In the genomic region with DNA sequence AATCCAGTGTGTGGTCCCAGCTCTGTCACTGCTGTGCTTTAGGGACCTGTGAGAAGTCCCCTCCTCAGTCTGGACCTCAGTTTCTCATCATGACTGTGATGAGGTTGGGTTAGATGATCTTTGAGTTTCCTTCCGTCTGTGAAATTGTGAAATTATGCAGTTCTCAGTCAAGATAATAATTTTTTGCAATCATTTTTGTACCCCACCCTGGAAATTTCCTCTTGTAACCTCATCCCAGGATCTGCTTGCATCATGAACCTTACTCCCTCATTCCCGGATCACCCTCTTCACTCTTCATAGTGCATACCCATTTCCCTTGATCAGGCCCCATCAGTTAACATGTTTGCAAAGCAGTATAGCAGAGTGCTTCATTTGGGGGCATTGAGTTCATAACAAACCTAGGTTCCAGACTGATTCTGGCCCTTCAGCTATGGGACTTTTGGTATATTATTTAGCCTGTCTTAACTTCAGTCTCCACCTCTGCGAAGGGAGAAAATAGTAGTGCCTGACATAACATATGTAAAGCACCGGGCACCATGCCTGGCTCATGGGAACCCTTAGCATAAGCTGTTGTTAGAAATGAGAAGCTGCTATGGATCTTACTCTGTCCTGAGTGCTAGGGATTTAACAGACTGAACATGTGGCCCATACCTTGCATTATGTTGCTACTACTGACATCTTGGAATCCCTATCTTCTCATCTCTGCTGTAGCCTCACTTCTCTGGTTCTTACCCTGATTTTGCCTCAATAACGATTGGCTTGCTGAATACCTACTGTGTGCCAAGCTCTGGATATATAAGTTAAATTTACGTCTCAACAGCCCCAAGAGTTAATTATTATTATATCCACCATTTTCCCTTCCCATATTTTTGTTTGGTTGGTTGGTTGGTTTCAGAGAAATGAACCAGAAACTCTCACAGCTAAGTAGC, we compare ENCODE assay signal across 8 cellular contexts. TPM values are rescaled to one million over a fixed set of nuclear protein-coding genes. Genes with fewer than 3 reads are reported as not detected.
DNase-seq lines count a peak whose midpoint lies in the region; ATAC-seq lines count a peak whose summit lies in the region.

No MANE protein-coding gene starts in this region.

- POLR2A ChIA-PET in activated CD4-positive, alpha-beta memory T cell treated with anti-CD3 and anti-CD28 coated beads, Interleukin-2, amount 10 ng/mL, durations not matched to agents 7 days and 5 days (lab: Charles Lee) = no interaction called here

- H3K4me1 Mint-ChIP-seq in activated CD4-positive, alpha-beta memory T cell treated with anti-CD3 and anti-CD28 coated beads, Interleukin-2, amount 10 ng/mL, durations not matched to agents 7 days and 5 days = peaks cover 50% of the 10 kb centered on the region
- peaks cover 49 to 67% of the 10 kb centered on the region in 2 donors for H3K4me1 Mint-ChIP-seq in stimulated activated naive B cell treated with anti-CD40 and anti-IgM and Interleukin-4, amounts not matched to agents 10 μg/mL and 1 μg/mL and 100 μg/mL, for 72 hours

- no peaks in the 10 kb centered on the region for H3K27me3 Mint-ChIP-seq in activated CD4-positive, alpha-beta memory T cell treated with anti-CD3 and anti-CD28 coated beads, Interleukin-2, amount 10 ng/mL, durations not matched to agents 7 days and 5 days
- H3K27me3 Mint-ChIP-seq in stimulated activated naive B cell treated with anti-CD40 and anti-IgM and Interleukin-4, amounts not matched to agents 10 μg/mL and 1 μg/mL and 100 μg/mL, for 72 hours = no peaks in the 10 kb centered on the region

- H3K36me3 ChIP-seq in iPS-15b (ENCODE audit: control insufficient read depth, insufficient read depth, low read length) = no peaks in the 10 kb centered on the region

- no peaks in the 10 kb centered on the region for H3K9me3 Mint-ChIP-seq in activated CD4-positive, alpha-beta memory T cell treated with anti-CD3 and anti-CD28 coated beads, Interleukin-2, amount 10 ng/mL, durations not matched to agents 7 days and 5 days
- no peaks in the 10 kb centered on the region for H3K9me3 Mint-ChIP-seq in stimulated activated naive B cell treated with anti-CD40 and anti-IgM and Interleukin-4, amounts not matched to agents 10 μg/mL and 1 μg/mL and 100 μg/mL, for 72 hours

- peak overlapping the region; percentile 79 for H3K27ac Mint-ChIP-seq in activated CD4-positive, alpha-beta memory T cell treated with anti-CD3 and anti-CD28 coated beads, Interleukin-2, amount 10 ng/mL, durations not matched to agents 7 days and 5 days
- H3K27ac Mint-ChIP-seq in stimulated activated naive B cell treated with anti-CD40 and anti-IgM and Interleukin-4, amounts not matched to agents 10 μg/mL and 1 μg/mL and 100 μg/mL, for 72 hours = peak overlapping the region; percentile 99

- peak overlapping the region; percentile 91 for H3K4me3 ChIP-seq in iPS-15b (ENCODE audit: low read depth, low read length)

- H3K9ac ChIP-seq in iPS-15b (ENCODE audit: low read depth, low read length) = peak overlapping the region; percentile 96

- CTCF ChIA-PET in activated CD4-positive, alpha-beta memory T cell treated with anti-CD3 and anti-CD28 coated beads, Interleukin-2, amount 10 ng/mL, durations not matched to agents 7 days and 5 days (lab: Charles Lee) = interaction anchor here (1.7 kb wide), 1 partner anchor 33 kb away, joined by 5 read pairs; no protein-coding TSS in a partner anchor

- H3K27me3 ChIP-seq in iPS-15b (ENCODE audit: control insufficient read depth, insufficient read depth, low read length) = no peaks in the 10 kb centered on the region

- peaks cover 9% of the 10 kb centered on the region for H3K4me1 ChIP-seq in iPS-15b (ENCODE audit: control insufficient read depth, insufficient read depth, low read length)

- H3K36me3 Mint-ChIP-seq in activated CD4-positive, alpha-beta memory T cell treated with anti-CD3 and anti-CD28 coated beads, Interleukin-2, amount 10 ng/mL, durations not matched to agents 7 days and 5 days (ENCODE audit: low read depth) = peaks cover 5% of the 10 kb centered on the region
- H3K36me3 Mint-ChIP-seq in stimulated activated naive B cell treated with anti-CD40 and anti-IgM and Interleukin-4, amounts not matched to agents 10 μg/mL and 1 μg/mL and 100 μg/mL, for 72 hours = peaks cover 9 to 20% of the 10 kb centered on the region in 2 donors

- DNase-seq in DMS 273 (lab: John Stamatoyannopoulos, UW; ENCODE audit: unreplicated experiment) (peak; percentile 25), DMS 273 treated with DMSO at 0.1 percent for 48 hours (lab: John Stamatoyannopoulos, UW) (no peak), NCI-H128 (lab: John Stamatoyannopoulos, UW; ENCODE audit: unreplicated experiment) (no peak)
- no peak for DNase-seq in activated CD4-positive, alpha-beta memory T cell treated with anti-CD3 and anti-CD28 coated beads, Interleukin-2, amount 10 ng/mL, durations not matched to agents 7 days and 5 days
- no peak for DNase-seq in stimulated activated naive B cell treated with anti-CD40 and anti-IgM and Interleukin-4, amounts not matched to agents 10 μg/mL and 1 μg/mL and 100 μg/mL, for 72 hours
- DNase-seq in effector CD4-positive, alpha-beta T cell = no peak

- no peaks in the 10 kb centered on the region for H3K9me3 ChIP-seq in iPS-15b (ENCODE audit: control insufficient read depth, insufficient read depth, low read length)

- no peak for ATAC-seq in stimulated activated naive B cell treated with anti-CD40 and anti-IgM and Interleukin-4, amounts not matched to agents 10 μg/mL and 1 μg/mL and 100 μg/mL, for 72 hours (replicated peaks)
- no peak for ATAC-seq in GM19395 (IDR thresholded peaks at IDR 0.05; ENCODE audit: unreplicated experiment)

- H3K4me3 Mint-ChIP-seq in activated CD4-positive, alpha-beta memory T cell treated with anti-CD3 and anti-CD28 coated beads, Interleukin-2, amount 10 ng/mL, durations not matched to agents 7 days and 5 days = peak overlapping the region; percentile 92
- peak overlapping the region; percentile 97 to 98 for H3K4me3 Mint-ChIP-seq in stimulated activated naive B cell treated with anti-CD40 and anti-IgM and Interleukin-4, amounts not matched to agents 10 μg/mL and 1 μg/mL and 100 μg/mL, for 72 hours

RNA-seq across cellular contexts. Expression of a gene that starts 1.4 kb away (rescaled TPM):
- total RNA-seq in activated CD4-positive, alpha-beta memory T cell treated with anti-CD3 and anti-CD28 coated beads, Interleukin-2, amount 10 ng/mL, durations not matched to agents 7 days and 5 days = 10 to 100 TPM; 42.6 to 42.7 TPM

RNA-seq across cellular contexts. Expression of a gene that starts 36.7 kb away (rescaled TPM):
- total RNA-seq in activated CD4-positive, alpha-beta memory T cell treated with anti-CD3 and anti-CD28 coated beads, Interleukin-2, amount 10 ng/mL, durations not matched to agents 7 days and 5 days = 100 to 1,000 TPM; 201 to 215 TPM

RNA-seq across cellular contexts. Expression of a gene that starts 47.1 kb away (rescaled TPM):
- total RNA-seq in activated CD4-positive, alpha-beta memory T cell treated with anti-CD3 and anti-CD28 coated beads, Interleukin-2, amount 10 ng/mL, durations not matched to agents 7 days and 5 days = not detected
